ENCODE assay signal across 8 cellular contexts in the genomic region with DNA sequence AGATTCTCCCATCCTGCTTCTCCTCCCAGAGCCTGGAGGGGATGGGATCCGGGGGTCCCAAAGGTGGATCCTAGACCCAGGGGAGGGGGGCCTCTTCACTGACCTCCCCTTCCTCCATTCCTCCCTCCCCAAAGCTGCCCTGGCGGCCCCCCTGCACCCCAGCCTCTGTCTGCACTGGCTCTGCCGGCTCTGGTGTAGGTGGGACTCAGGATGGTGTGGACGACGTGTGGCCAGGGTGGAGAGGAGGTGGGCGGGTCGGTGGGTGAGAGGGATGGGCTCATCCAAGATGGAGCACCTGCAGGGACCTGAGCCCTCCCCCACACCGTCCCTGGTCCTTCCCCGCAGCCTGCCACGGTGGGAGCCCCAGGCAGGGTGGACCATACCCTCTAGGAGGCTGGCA.
DNase-seq lines count a peak whose midpoint lies in the region; ATAC-seq and TF ChIP-seq lines count a peak whose summit lies in the region.
"Not testable (repeated sequence)": the region's sequence is repeated elsewhere in the genome, so short reads cannot be mapped to it uniquely, and the experiment has no call there.

No MANE protein-coding gene starts in this region.

- peaks cover 85% of the 10 kb centered on the region for H3K9me3 Mint-ChIP-seq in endodermal cell
- not testable (repeated sequence) for H3K9me3 Mint-ChIP-seq in natural killer cell treated with Interleukin-12 subunit alpha and Interleukin-12 subunit beta and Interleukin-15 and Interleukin-18, amount 100 ng/mL, for 72 hours; stimulated activated memory B cell treated with anti-CD40 and anti-IgM and Interleukin-4, amounts not matched to agents 10 μg/mL and 1 μg/mL and 100 μg/mL, for 72 hours

- not testable (repeated sequence) for TF ChIP-seq CTCF in GM06990 (IDR thresholded peaks at IDR 0.05; ENCODE audit: insufficient read depth, low read length, poor library complexity, severe bottlenecking); RWPE2 (IDR thresholded peaks at IDR 0.05; ENCODE audit: poor library complexity, severe bottlenecking); endodermal cell (conservative IDR thresholded peaks at IDR 0.05); uterus (IDR thresholded peaks at IDR 0.05)

- H3K4me3 ChIP-seq in GM06990 (replicated peaks; ENCODE audit: low read depth, low read length), result peak overlapping the region; percentile 49
- not testable (repeated sequence) for H3K4me3 ChIP-seq in RWPE2 (ENCODE audit: severe bottlenecking); endodermal cell (ENCODE audit: low read length); uterus

- not testable (repeated sequence) for H3K36me3 ChIP-seq in GM06990 (ENCODE audit: control insufficient read depth, insufficient read depth, low read length); RWPE2 (ENCODE audit: low read depth); endodermal cell (ENCODE audit: control insufficient read depth, insufficient read depth, low read length); uterus

- H3K4me1 ChIP-seq in RWPE2 (ENCODE audit: insufficient read depth, poor library complexity, severe bottlenecking); endodermal cell (ENCODE audit: control insufficient read depth, insufficient read depth, low read length); uterus: not testable (repeated sequence)

- not testable (repeated sequence) for H3K4me1 Mint-ChIP-seq in endodermal cell; natural killer cell treated with Interleukin-12 subunit alpha and Interleukin-12 subunit beta and Interleukin-15 and Interleukin-18, amount 100 ng/mL, for 72 hours (ENCODE audit: low read depth in 2 of 2); stimulated activated memory B cell treated with anti-CD40 and anti-IgM and Interleukin-4, amounts not matched to agents 10 μg/mL and 1 μg/mL and 100 μg/mL, for 72 hours

- not testable (repeated sequence) for H3K36me3 Mint-ChIP-seq in endodermal cell (ENCODE audit: low read depth); natural killer cell treated with Interleukin-12 subunit alpha and Interleukin-12 subunit beta and Interleukin-15 and Interleukin-18, amount 100 ng/mL, for 72 hours; stimulated activated memory B cell treated with anti-CD40 and anti-IgM and Interleukin-4, amounts not matched to agents 10 μg/mL and 1 μg/mL and 100 μg/mL, for 72 hours

- not testable (repeated sequence) for H3K9me3 ChIP-seq in RWPE2 (ENCODE audit: severe bottlenecking); endodermal cell (ENCODE audit: control insufficient read depth, low read length); uterus

- not testable (repeated sequence) for H3K4me3 Mint-ChIP-seq in endodermal cell; natural killer cell treated with Interleukin-12 subunit alpha and Interleukin-12 subunit beta and Interleukin-15 and Interleukin-18, amount 100 ng/mL, for 72 hours
- H3K4me3 Mint-ChIP-seq in stimulated activated memory B cell treated with anti-CD40 and anti-IgM and Interleukin-4, amounts not matched to agents 10 μg/mL and 1 μg/mL and 100 μg/mL, for 72 hours, result peak overlapping the region; percentile 47

- H3K27me3 Mint-ChIP-seq in endodermal cell (ENCODE audit: insufficient read depth); natural killer cell treated with Interleukin-12 subunit alpha and Interleukin-12 subunit beta and Interleukin-15 and Interleukin-18, amount 100 ng/mL, for 72 hours; stimulated activated memory B cell treated with anti-CD40 and anti-IgM and Interleukin-4, amounts not matched to agents 10 μg/mL and 1 μg/mL and 100 μg/mL, for 72 hours: not testable (repeated sequence)

- H3K27me3 ChIP-seq in GM06990 (replicated peaks; ENCODE audit: control insufficient read depth, insufficient read depth, low read length); endodermal cell (ENCODE audit: control insufficient read depth, insufficient read depth, low read length, poor library complexity, severe bottlenecking); uterus: not testable (repeated sequence)
- H3K27me3 ChIP-seq in RWPE2 (ENCODE audit: insufficient read depth, poor library complexity, severe bottlenecking), result peaks cover 18% of the 10 kb centered on the region

- 63% methylated on average over 6 of the region's 10 CpGs; no CpG with 5 or more reads in 1 of the 2 experiments for WGBS in endodermal cell (ENCODE audit: insufficient coverage in 1 of 2, insufficient read length in 1 of 2), 2 experiments

- not testable (repeated sequence) for DNase-seq in GM06990 (ENCODE audit: extremely low read depth, insufficient read length)
- DNase-seq in RWPE2 (ENCODE audit: low spot score), result peak; percentile 32
- peak; percentile 7 to 9 for DNase-seq in activated T-cell treated with anti-CD3 and anti-CD28 coated beads, Interleukin-2, amount 50 U/mL, for 48 hours
- DNase-seq in endodermal cell, result peak; percentile 9
- peak; percentile 22 for DNase-seq in islet precursor cell
- DNase-seq in natural killer cell treated with Interleukin-12 subunit alpha and Interleukin-12 subunit beta and Interleukin-15 and Interleukin-18, amount 100 ng/mL, for 72 hours (ENCODE audit: low spot score), result peak; percentile 15
- peak; percentile 4 to 6 for DNase-seq in uterus

- not testable (repeated sequence) for H3K27ac ChIP-seq in RWPE2 (ENCODE audit: poor library complexity, severe bottlenecking); endodermal cell (ENCODE audit: low read depth, low read length); uterus

- H3K27ac Mint-ChIP-seq in endodermal cell; natural killer cell treated with Interleukin-12 subunit alpha and Interleukin-12 subunit beta and Interleukin-15 and Interleukin-18, amount 100 ng/mL, for 72 hours: not testable (repeated sequence)
- H3K27ac Mint-ChIP-seq in stimulated activated memory B cell treated with anti-CD40 and anti-IgM and Interleukin-4, amounts not matched to agents 10 μg/mL and 1 μg/mL and 100 μg/mL, for 72 hours, result peak overlapping the region; percentile 32

- intact Hi-C loops in uterus (cut with DNase I; ENCODE audit: low total_unique reads), result not testable (repeated sequence)

- not testable (repeated sequence) for ATAC-seq in RWPE2 (ENCODE audit: low read depth); natural killer cell treated with Interleukin-12 subunit alpha and Interleukin-12 subunit beta and Interleukin-15 and Interleukin-18, amount 100 ng/mL, for 72 hours; stimulated activated memory B cell treated with anti-CD40 and anti-IgM and Interleukin-4, amounts not matched to agents 10 μg/mL and 1 μg/mL and 100 μg/mL, for 72 hours

- not testable (repeated sequence) for TF ChIP-seq POLR2A in uterus (IDR thresholded peaks at IDR 0.05)

- H3K9ac ChIP-seq in endodermal cell (ENCODE audit: extremely low read depth, low read length, poor library complexity, severe bottlenecking), result not testable (repeated sequence)
